ENCODE assay signal across 8 cellular contexts in genomic region chr9:9942764-9943424, GRCh38.
DNase-seq lines count a peak whose midpoint lies in the region; ATAC-seq and TF ChIP-seq lines count a peak whose summit lies in the region.

No MANE protein-coding gene starts in this region.

- no peak overlapping the region for H3K9ac ChIP-seq in Karpas-422 (ENCODE audit: low read length)

- peak; percentile 87 for ATAC-seq in GM21825 (IDR thresholded peaks at IDR 0.05; ENCODE audit: unreplicated experiment)
- ATAC-seq in RWPE2 (ENCODE audit: low read depth), result peak; percentile 54; the same call in 1 of the 3 replicates
- ATAC-seq in activated naive CD8-positive, alpha-beta T cell treated with anti-CD3 and anti-CD28 coated beads, Interleukin-2, amount 50 U/mL, for 24 hours, result no peak
- ATAC-seq in left ventricle myocardium superior, result no peak

- H3K36me3 ChIP-seq in Karpas-422 (ENCODE audit: insufficient read depth, low read length) (no peaks in the 10 kb centered on the region), RWPE2 (ENCODE audit: low read depth) (no peaks in the 10 kb centered on the region)

- H3K4me2 ChIP-seq in Karpas-422 (ENCODE audit: low read depth, low read length, poor library complexity, severe bottlenecking), result no peak overlapping the region

- H3K27ac ChIP-seq in Karpas-422 (ENCODE audit: low read length) (no peak overlapping the region), RWPE2 (ENCODE audit: poor library complexity, severe bottlenecking) (no peak overlapping the region)

- no peaks in the 10 kb centered on the region for H3K9me3 Mint-ChIP-seq in activated naive CD8-positive, alpha-beta T cell treated with anti-CD3 and anti-CD28 coated beads, Interleukin-2, amount 50 U/mL, for 24 hours

- H3K4me3 Mint-ChIP-seq in activated naive CD8-positive, alpha-beta T cell treated with anti-CD3 and anti-CD28 coated beads, Interleukin-2, amount 50 U/mL, for 24 hours, result no peak overlapping the region

- H3K4me1 Mint-ChIP-seq in activated naive CD8-positive, alpha-beta T cell treated with anti-CD3 and anti-CD28 coated beads, Interleukin-2, amount 50 U/mL, for 24 hours, result no peaks in the 10 kb centered on the region

- no peaks in the 10 kb centered on the region for H3K27me3 ChIP-seq in Karpas-422 (ENCODE audit: low read length)
- H3K27me3 ChIP-seq in RWPE2 (ENCODE audit: insufficient read depth, poor library complexity, severe bottlenecking), result no peaks in the 10 kb centered on the region

- no peaks in the 10 kb centered on the region for H3K27me3 Mint-ChIP-seq in activated naive CD8-positive, alpha-beta T cell treated with anti-CD3 and anti-CD28 coated beads, Interleukin-2, amount 50 U/mL, for 24 hours

- DNase-seq in GM04504 (ENCODE audit: low read depth), result peak; percentile 14
- peak; percentile 82 for DNase-seq in Karpas-422
- DNase-seq in RWPE2 (ENCODE audit: low spot score), result no peak
- peak; percentile 54 for DNase-seq in activated naive CD8-positive, alpha-beta T cell treated with anti-CD3 and anti-CD28 coated beads, Interleukin-2, amount 50 U/mL, for 24 hours
- peak; percentile 58 for DNase-seq in left ventricle myocardium superior
- peak; percentile 82 for DNase-seq in retina
- no peak for DNase-seq in cortex of kidney (lab: John Stamatoyannopoulos, UW)

- no peaks in the 10 kb centered on the region for H3K4me1 ChIP-seq in Karpas-422 (ENCODE audit: low read length)
- H3K4me1 ChIP-seq in RWPE2 (ENCODE audit: insufficient read depth, poor library complexity, severe bottlenecking), result no peaks in the 10 kb centered on the region

- no peak overlapping the region for H2AFZ ChIP-seq in Karpas-422 (ENCODE audit: low read length)

- intact Hi-C loops in left ventricle myocardium superior (cut with micrococcal nuclease), result no loop called here

- H3K9me2 ChIP-seq in Karpas-422 (replicated peaks; ENCODE audit: insufficient read depth, low read length), result 0 out of 2 replicates have a peak, but pooled peaks cover 4% of the 10 kb centered on the region

- no peaks in the 10 kb centered on the region for H4K20me1 ChIP-seq in Karpas-422 (ENCODE audit: insufficient read depth, low read depth, low read length)

- H3K36me3 Mint-ChIP-seq in activated naive CD8-positive, alpha-beta T cell treated with anti-CD3 and anti-CD28 coated beads, Interleukin-2, amount 50 U/mL, for 24 hours (ENCODE audit: low read depth), result no peaks in the 10 kb centered on the region

- no peak overlapping the region for H3K27ac Mint-ChIP-seq in activated naive CD8-positive, alpha-beta T cell treated with anti-CD3 and anti-CD28 coated beads, Interleukin-2, amount 50 U/mL, for 24 hours

- H3K9me3 ChIP-seq in Karpas-422 (ENCODE audit: low read length) (no peaks in the 10 kb centered on the region), RWPE2 (ENCODE audit: severe bottlenecking) (no peaks in the 10 kb centered on the region)

- peak; percentile 92 for TF ChIP-seq CTCF in RWPE2 (IDR thresholded peaks at IDR 0.05; ENCODE audit: poor library complexity, severe bottlenecking)

- no peaks in the 10 kb centered on the region for H3K79me2 ChIP-seq in Karpas-422 (ENCODE audit: low read length)

- H3K4me3 ChIP-seq in Karpas-422 (ENCODE audit: low read length) (no peak overlapping the region), RWPE2 (ENCODE audit: severe bottlenecking) (no peak overlapping the region)

Comparison
In these comparisons a context has a peak if more than half of its experiments do, and no peak if none do; other contexts are left out.
1. DNase-seq: peak in GM04504 (single experiment), Karpas-422 (single experiment), activated naive CD8-positive, alpha-beta T cell treated with anti-CD3 and anti-CD28 coated beads, Interleukin-2, amount 50 U/mL, for 24 hours (single experiment), left ventricle myocardium superior (single experiment) and retina (single experiment); none in RWPE2 (single experiment) and cortex of kidney (single experiment).
2. ATAC-seq: peak in GM21825 (single experiment) and RWPE2 (single experiment); none in activated naive CD8-positive, alpha-beta T cell treated with anti-CD3 and anti-CD28 coated beads, Interleukin-2, amount 50 U/mL, for 24 hours (single experiment) and left ventricle myocardium superior (single experiment).